In the genomic region with DNA sequence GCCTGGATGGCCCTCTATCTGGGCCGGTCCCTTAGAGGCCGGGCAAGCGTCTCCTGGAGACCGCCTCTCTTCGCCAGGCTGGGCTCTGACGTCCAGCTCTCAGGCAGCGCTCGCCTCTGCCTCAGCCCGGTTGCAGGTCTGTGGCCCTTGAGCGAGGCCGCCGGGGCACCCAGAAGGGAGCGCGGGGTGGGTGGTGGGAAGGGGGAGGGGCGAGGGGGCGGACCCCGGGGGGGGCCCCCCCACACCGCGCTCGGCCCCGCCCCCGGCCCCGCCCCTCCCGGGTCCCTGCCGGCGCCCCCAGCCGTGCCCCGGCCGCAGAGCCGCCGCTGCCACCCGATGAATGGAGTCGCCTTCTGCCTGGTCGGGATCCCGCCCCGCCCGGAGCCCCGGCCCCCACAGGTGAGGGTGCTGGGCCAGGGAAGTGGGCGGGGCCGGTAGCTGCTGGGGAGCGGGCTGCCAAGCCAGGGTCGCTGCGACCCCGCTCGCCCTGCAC, we compare ENCODE assay signal across 8 cellular contexts. TPM values are rescaled to one million over a fixed set of nuclear protein-coding genes. Genes with fewer than 3 reads are reported as not detected.
DNase-seq lines count a peak whose midpoint lies in the region; ATAC-seq and TF ChIP-seq lines count a peak whose summit lies in the region.

A gene with protein sequence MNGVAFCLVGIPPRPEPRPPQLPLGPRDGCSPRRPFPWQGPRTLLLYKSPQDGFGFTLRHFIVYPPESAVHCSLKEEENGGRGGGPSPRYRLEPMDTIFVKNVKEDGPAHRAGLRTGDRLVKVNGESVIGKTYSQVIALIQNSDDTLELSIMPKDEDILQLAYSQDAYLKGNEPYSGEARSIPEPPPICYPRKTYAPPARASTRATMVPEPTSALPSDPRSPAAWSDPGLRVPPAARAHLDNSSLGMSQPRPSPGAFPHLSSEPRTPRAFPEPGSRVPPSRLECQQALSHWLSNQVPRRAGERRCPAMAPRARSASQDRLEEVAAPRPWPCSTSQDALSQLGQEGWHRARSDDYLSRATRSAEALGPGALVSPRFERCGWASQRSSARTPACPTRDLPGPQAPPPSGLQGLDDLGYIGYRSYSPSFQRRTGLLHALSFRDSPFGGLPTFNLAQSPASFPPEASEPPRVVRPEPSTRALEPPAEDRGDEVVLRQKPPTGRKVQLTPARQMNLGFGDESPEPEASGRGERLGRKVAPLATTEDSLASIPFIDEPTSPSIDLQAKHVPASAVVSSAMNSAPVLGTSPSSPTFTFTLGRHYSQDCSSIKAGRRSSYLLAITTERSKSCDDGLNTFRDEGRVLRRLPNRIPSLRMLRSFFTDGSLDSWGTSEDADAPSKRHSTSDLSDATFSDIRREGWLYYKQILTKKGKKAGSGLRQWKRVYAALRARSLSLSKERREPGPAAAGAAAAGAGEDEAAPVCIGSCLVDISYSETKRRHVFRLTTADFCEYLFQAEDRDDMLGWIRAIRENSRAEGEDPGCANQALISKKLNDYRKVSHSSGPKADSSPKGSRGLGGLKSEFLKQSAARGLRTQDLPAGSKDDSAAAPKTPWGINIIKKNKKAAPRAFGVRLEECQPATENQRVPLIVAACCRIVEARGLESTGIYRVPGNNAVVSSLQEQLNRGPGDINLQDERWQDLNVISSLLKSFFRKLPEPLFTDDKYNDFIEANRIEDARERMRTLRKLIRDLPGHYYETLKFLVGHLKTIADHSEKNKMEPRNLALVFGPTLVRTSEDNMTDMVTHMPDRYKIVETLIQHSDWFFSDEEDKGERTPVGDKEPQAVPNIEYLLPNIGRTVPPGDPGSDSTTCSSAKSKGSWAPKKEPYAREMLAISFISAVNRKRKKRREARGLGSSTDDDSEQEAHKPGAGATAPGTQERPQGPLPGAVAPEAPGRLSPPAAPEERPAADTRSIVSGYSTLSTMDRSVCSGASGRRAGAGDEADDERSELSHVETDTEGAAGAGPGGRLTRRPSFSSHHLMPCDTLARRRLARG (N-terminal part only) (plus strand): TSS at position 315 of the 493 bp plus-strand sequence. CDS start 22 bp downstream, at position 337.

- H3K4me1 ChIP-seq in OCI-LY3 (ENCODE audit: low read length) (peaks cover 17% of the 10 kb centered on the region), testis (peaks cover 37% of the 10 kb centered on the region)

- peak; percentile 96 for DNase-seq in GM03348 (ENCODE audit: low spot score)
- DNase-seq in activated naive CD4-positive, alpha-beta T cell treated with anti-CD3 and anti-CD28 coated beads for 36 hours: peak; percentile 31
- peak; percentile 83 for DNase-seq in fibroblast of villous mesenchyme (ENCODE audit: low read depth)
- DNase-seq in naive B cell: peak; percentile 29
- DNase-seq in testis: peak; percentile 70

- peak within 1 kb of the TSS; percentile 75 for H2AFZ ChIP-seq in OCI-LY3 (ENCODE audit: low read depth, low read length)

- WGBS in testis, 2 donors: 0 to 1% methylated on average over 6 to 16 of the region's 45 CpGs

- H3K4me2 ChIP-seq in OCI-LY3 (ENCODE audit: low read length): peak within 1 kb of the TSS; percentile 94

- H3K4me1 Mint-ChIP-seq in activated naive CD4-positive, alpha-beta T cell treated with anti-CD3 and anti-CD28 coated beads for 36 hours (ENCODE audit: low read depth): peaks cover 6% of the 10 kb centered on the region
- peaks cover 21 to 32% (median 26%) of the 10 kb centered on the region in 3 donors for H3K4me1 Mint-ChIP-seq in naive B cell

- H3K9ac ChIP-seq in OCI-LY3 (ENCODE audit: low read length): peak within 1 kb of the TSS; percentile 75

- H3K4me3 Mint-ChIP-seq in activated naive CD4-positive, alpha-beta T cell treated with anti-CD3 and anti-CD28 coated beads for 36 hours: peak within 1 kb of the TSS; percentile 63
- peak within 1 kb of the TSS; percentile 70 to 88 (median 84) for H3K4me3 Mint-ChIP-seq in naive B cell

- TF ChIP-seq CTCF in OCI-LY3 (IDR thresholded peaks at IDR 0.05; ENCODE audit: low read depth, low read length): no peak
- no peak for TF ChIP-seq CTCF in fibroblast of villous mesenchyme (IDR thresholded peaks at IDR 0.05; ENCODE audit: insufficient read depth, low read depth, low read length)
- TF ChIP-seq CTCF in testis (IDR thresholded peaks at IDR 0.05): no peak

- TF ChIP-seq POLR2A in testis (IDR thresholded peaks at IDR 0.05): no peak

- H3K27me3 ChIP-seq in OCI-LY3 (ENCODE audit: low read depth, low read length): peaks cover 11% of the 10 kb centered on the region
- no peaks in the 10 kb centered on the region for H3K27me3 ChIP-seq in testis

- peak; percentile 52 to 63 for ATAC-seq in naive B cell (ENCODE audit: low read depth in 2 of 2)
- ATAC-seq in HG03097 (IDR thresholded peaks at IDR 0.05; ENCODE audit: low FRiP score, unreplicated experiment): no peak
- no peak for ATAC-seq in GM21526 (IDR thresholded peaks at IDR 0.05; ENCODE audit: low FRiP score, unreplicated experiment)

- no peaks in the 10 kb centered on the region for H3K9me3 ChIP-seq in OCI-LY3 (ENCODE audit: insufficient read depth, low read length)
- no peaks in the 10 kb centered on the region for H3K9me3 ChIP-seq in testis

- H3K79me2 ChIP-seq in OCI-LY3 (ENCODE audit: low read length): no peaks in the 10 kb centered on the region

- no peak within 1 kb of the TSS for H3K27ac Mint-ChIP-seq in activated naive CD4-positive, alpha-beta T cell treated with anti-CD3 and anti-CD28 coated beads for 36 hours
- H3K27ac Mint-ChIP-seq in naive B cell: peak within 1 kb of the TSS; percentile 47 to 89 (median 62)

- CTCF ChIA-PET in activated naive CD4-positive, alpha-beta T cell treated with anti-CD3 and anti-CD28 coated beads for 36 hours (lab: Charles Lee): interaction anchor here (1.0 to 1.3 kb wide), 2 partner anchors 57 to 79 kb away, joined by 3 read pairs; no protein-coding TSS in a partner anchor

- no peaks in the 10 kb centered on the region for H3K9me3 Mint-ChIP-seq in activated naive CD4-positive, alpha-beta T cell treated with anti-CD3 and anti-CD28 coated beads for 36 hours
- H3K9me3 Mint-ChIP-seq in naive B cell: no peaks in the 10 kb centered on the region

- no peaks in the 10 kb centered on the region for H3K36me3 Mint-ChIP-seq in activated naive CD4-positive, alpha-beta T cell treated with anti-CD3 and anti-CD28 coated beads for 36 hours (ENCODE audit: low read depth)
- no peaks in the 10 kb centered on the region for H3K36me3 Mint-ChIP-seq in naive B cell

- peak within 1 kb of the TSS; percentile 93 for H3K4me3 ChIP-seq in OCI-LY3 (ENCODE audit: low read length)
- H3K4me3 ChIP-seq in fibroblast of villous mesenchyme (ENCODE audit: low read depth, low read length): peak within 1 kb of the TSS; percentile 82
- peak within 1 kb of the TSS; percentile 84 to 93 for H3K4me3 ChIP-seq in testis

- H3K27me3 Mint-ChIP-seq in activated naive CD4-positive, alpha-beta T cell treated with anti-CD3 and anti-CD28 coated beads for 36 hours (ENCODE audit: low read depth): peaks cover 20% of the 10 kb centered on the region
- H3K27me3 Mint-ChIP-seq in naive B cell: peaks cover 25 to 36% (median 33%) of the 10 kb centered on the region in 3 donors

- intact Hi-C loops in activated naive CD4-positive, alpha-beta T cell treated with anti-CD3 and anti-CD28 coated beads for 36 hours (cut with micrococcal nuclease): loop anchor here (10.0 kb wide), 1 partner anchor 157 kb away; no protein-coding TSS in a partner anchor
- intact Hi-C loops in testis (cut with DNase I; ENCODE audit: low total_unique reads): no loop called here

- no peaks in the 10 kb centered on the region for H3K36me3 ChIP-seq in OCI-LY3 (replicated peaks; ENCODE audit: low read depth, low read length)
- H3K36me3 ChIP-seq in testis (ENCODE audit: low read depth, missing control alignments): no peaks in the 10 kb centered on the region

- no peak within 1 kb of the TSS for H3K27ac ChIP-seq in OCI-LY3 (ENCODE audit: low read length)
- H3K27ac ChIP-seq in testis: peak within 1 kb of the TSS; percentile 79 to 92

- no peaks in the 10 kb centered on the region for H4K20me1 ChIP-seq in OCI-LY3 (ENCODE audit: insufficient read depth, low read length)

RNA-seq across cellular contexts. Expression of the gene that starts here (rescaled TPM):
- total RNA-seq in activated naive CD4-positive, alpha-beta T cell treated with anti-CD3 and anti-CD28 coated beads for 36 hours: 1 to 10 TPM in 1 of 2 experiments, under 1 TPM in 1; 0.52 to 1.0 TPM
- total RNA-seq in fibroblast of villous mesenchyme: 53.8 and 66.1 TPM in 2 replicates
- not detected for polyA plus RNA-seq in naive B cell (ENCODE audit: low read depth in 6 of 6)
- 100 to 1,000 TPM; 146 to 235 TPM for total RNA-seq in testis
- 78.0 TPM for polyA plus RNA-seq in testis (ENCODE audit: insufficient read depth, low read depth, low replicate concordance)

Comparison
In these comparisons a context has a peak if more than half of its experiments do, and no peak if none do; other contexts are left out.
1. RNA of the gene that starts here (total RNA-seq): 146 to 235 TPM in testis and 53.8 to 66.1 TPM in fibroblast of villous mesenchyme; 0.52 to 1.0 TPM in activated naive CD4-positive, alpha-beta T cell treated with anti-CD3 and anti-CD28 coated beads for 36 hours; every median in the first group is over 10 times any median in the second.
2. RNA of the gene that starts here (polyA plus RNA-seq): 78.0 TPM in testis (single experiment); not detected in naive B cell; every median in the first group is over 10 times any median in the second.
3. Peak in DNase-seq and ATAC-seq in naive B cell; RNA of the gene not detected or under 1 TPM.
4. DNase-seq: peak in every context shown above with its lines; median percentile 96 in GM03348; 83 in fibroblast of villous mesenchyme; 70 in testis; 31 in activated naive CD4-positive, alpha-beta T cell treated with anti-CD3 and anti-CD28 coated beads for 36 hours; 29 in naive B cell.
5. Peak in every context shown above with its lines, with median percentiles within 50 percentile points of each other: H3K4me3 ChIP-seq.